Comparison of ENCODE assay signal across 18 cellular contexts in genomic region chr7:70793767-70794166, GRCh38.
DNase-seq lines count a peak whose midpoint lies in the region; FAIRE-seq and TF ChIP-seq lines count a peak whose summit lies in the region.
"Had no signal": no experiment of that assay in that cellular context is flagged by ENCODE, and none has a peak within 500 bp of the region (broad histone marks: within the 10 kb centered on the region; RNA-seq: fewer than 3 reads in every experiment).

No MANE protein-coding gene starts in this region.

- TF ChIP-seq CTCF in H9 (conservative IDR thresholded peaks at IDR 0.05) (no peak), nephron progenitor cell (IDR thresholded peaks at IDR 0.05) (no peak)

- no peak overlapping the region for H2AFZ ChIP-seq in H9 (ENCODE audit: low read length)

- H3K4me3 Mint-ChIP-seq in H9, result no peak overlapping the region
- H3K4me3 Mint-ChIP-seq in nephron progenitor cell, result no peak overlapping the region
- H3K4me3 Mint-ChIP-seq: CD14-positive monocyte; CD8-positive, alpha-beta T cell had no signal

- H3K27me3 ChIP-seq in H9 (ENCODE audit: insufficient read depth, low read length) (no peaks in the 10 kb centered on the region), small intestine (ENCODE audit: control insufficient read depth in 2 of 2, insufficient read depth in 2 of 2, low read length in 2 of 2) (no peaks in the 10 kb centered on the region)
- H3K27me3 ChIP-seq: BLaER1 had no signal

- H4K20me1 ChIP-seq in H9 (ENCODE audit: control insufficient read depth, insufficient read depth, insufficient read length), result no peaks in the 10 kb centered on the region

- H3K36me3 Mint-ChIP-seq in H9 (ENCODE audit: insufficient read depth in 1 of 3, low read depth in 3 of 3) (peaks cover 31 to 81% (median 51%) of the 10 kb centered on the region in 3 experiments), nephron progenitor cell (ENCODE audit: low read depth) (peaks cover 66% of the 10 kb centered on the region)

- no peaks in the 10 kb centered on the region; the same call in 1 of the 2 replicates for H3K27me3 Mint-ChIP-seq in H9 (ENCODE audit: low read depth)
- H3K27me3 Mint-ChIP-seq in nephron progenitor cell (ENCODE audit: low read depth, poor library complexity), result no peaks in the 10 kb centered on the region

- no peak overlapping the region for H2BK20ac ChIP-seq in H9 (ENCODE audit: low read depth, low read length, poor library complexity, severe bottlenecking)

- no peak overlapping the region for H2BK5ac ChIP-seq in H9 (ENCODE audit: insufficient read length, low read length)

- H3K23ac ChIP-seq in H9 (ENCODE audit: insufficient read length, low read depth, low read length), result no peak overlapping the region

- H3K4me1 Mint-ChIP-seq in H9 (peaks cover 10 to 19% of the 10 kb centered on the region in 2 experiments), nephron progenitor cell (peaks cover 26% of the 10 kb centered on the region)

- peaks cover 10 to 12% of the 10 kb centered on the region in 2 donors for H3K36me3 ChIP-seq in small intestine (ENCODE audit: control insufficient read depth in 2 of 2, insufficient read depth in 2 of 2, low read length in 2 of 2)

- no peaks in the 10 kb centered on the region for H3K23me2 ChIP-seq in H9 (ENCODE audit: insufficient read length, low read depth, low read length, poor library complexity, severe bottlenecking)

- H3K4me2 ChIP-seq in H9 (ENCODE audit: insufficient read depth, insufficient read length, low read length), result no peak overlapping the region
- H3K4me2 ChIP-seq: BLaER1 had no signal

- DNase-seq in H9 (no peak), NCI-H69 (lab: John Stamatoyannopoulos, UW) (peak; percentile 15), nephron progenitor cell (no peak), NOMO-1 treated with DMSO at 0.1 percent for 48 hours (lab: John Stamatoyannopoulos, UW; ENCODE audit: unreplicated experiment) (no peak), NCI-H1092 (lab: John Stamatoyannopoulos, UW) (no peak), small intestine (no peak)
- DNase-seq in activated naive CD4-positive, alpha-beta T cell treated with Interleukin-2 at 50 U/mL for 16 hours, result no peak
- DNase-seq: 8988T; Calu3; CD8-positive, alpha-beta T cell; DMS53; DND-41; EL; HCEC 1CT had no signal

- H3K9ac ChIP-seq in H9 (ENCODE audit: extremely low read depth, insufficient read length, low read length), result no peak overlapping the region
- H3K9ac ChIP-seq: BLaER1 had no signal

- peak overlapping the region in 2 of 3 experiments; percentile 30 to 50; a peak in 3 of 7 replicates for H3K27ac Mint-ChIP-seq in H9
- H3K27ac Mint-ChIP-seq in nephron progenitor cell, result peak overlapping the region; percentile 9
- H3K27ac Mint-ChIP-seq: CD14-positive monocyte; CD8-positive, alpha-beta T cell had no signal

- H2BK12ac ChIP-seq in H9 (ENCODE audit: insufficient read length, low read depth, low read length), result no peak overlapping the region

- H2BK15ac ChIP-seq in H9 (ENCODE audit: low read depth, low read length), result no peak overlapping the region

- H4K91ac ChIP-seq in H9 (ENCODE audit: insufficient read length, low read depth, low read length), result no peak overlapping the region

- WGBS in H9 (ENCODE audit: extremely low coverage, insufficient read length, low lambda C conversion rate), result no CpG with 5 or more reads among the region's 11 CpGs
- WGBS in small intestine, 3 donors, result 92 to 95% (median 95%) methylated on average over 11 of the region's 11 CpGs

- no peak for FAIRE-seq in small intestine (lab: Jason Lieb, UNC)
- FAIRE-seq: GM12891, GM19239 had no signal

- no peaks in the 10 kb centered on the region for H3K79me1 ChIP-seq in H9 (ENCODE audit: insufficient read depth, low read depth, low read length, poor library complexity, severe bottlenecking)

- H3K9me3 ChIP-seq in H9 (ENCODE audit: control insufficient read depth, low read depth, low read length), result no peaks in the 10 kb centered on the region
- no peaks in the 10 kb centered on the region for H3K9me3 ChIP-seq in small intestine (ENCODE audit: control insufficient read depth, low read depth)
- H3K9me3 ChIP-seq: BLaER1 had no signal

- no peak overlapping the region for H3K4me3 ChIP-seq in small intestine (ENCODE audit: low read depth in 1 of 2, low read length in 2 of 2)
- H3K4me3 ChIP-seq: BLaER1 had no signal

- H2AK5ac ChIP-seq in H9 (ENCODE audit: insufficient read length, low read length), result no peak overlapping the region

- H3K4me1 ChIP-seq in H9 (ENCODE audit: insufficient read depth, low read length) (no peaks in the 10 kb centered on the region), small intestine (ENCODE audit: control insufficient read depth in 2 of 2, insufficient read depth in 1 of 2, low read depth in 1 of 2, low read length in 1 of 2) (no peaks in the 10 kb centered on the region)
- H3K4me1 ChIP-seq: BLaER1 had no signal

- H3K56ac ChIP-seq in H9 (ENCODE audit: insufficient read length, low read depth, low read length), result no peak overlapping the region

- H3K79me2 ChIP-seq in H9 (ENCODE audit: insufficient read depth, low read length), result no peaks in the 10 kb centered on the region

- H3K9me3 Mint-ChIP-seq in H9 (no peaks in the 10 kb centered on the region), nephron progenitor cell (no peaks in the 10 kb centered on the region)
- H3K9me3 Mint-ChIP-seq: CD8-positive, alpha-beta T cell had no signal

- no peak overlapping the region for H3K4ac ChIP-seq in H9 (ENCODE audit: low read depth, low read length)

- no peak overlapping the region for H3K14ac ChIP-seq in H9 (ENCODE audit: insufficient read depth, low read length)

- H2BK120ac ChIP-seq in H9 (ENCODE audit: low read depth, low read length, poor library complexity, severe bottlenecking), result no peak overlapping the region

- no peak overlapping the region for H3T11ph ChIP-seq in H9 (ENCODE audit: low read length)

- H4K8ac ChIP-seq in H9 (replicated peaks; ENCODE audit: insufficient read length, low read depth, low read length), result no peak overlapping the region

- no peak overlapping the region for H3K18ac ChIP-seq in H9 (ENCODE audit: insufficient read length, low read depth, low read length)

- H3K27ac ChIP-seq in H9 (ENCODE audit: insufficient read length, low read depth, low read length) (no peak overlapping the region), small intestine (ENCODE audit: low read depth in 1 of 2, low read length in 1 of 2) (no peak overlapping the region)
- H3K27ac ChIP-seq: BLaER1 had no signal

- H4K5ac ChIP-seq in H9 (ENCODE audit: insufficient read length, low read depth, low read length), result no peak overlapping the region
